Comparison of ENCODE assay signal across 8 cellular contexts in the genomic region with DNA sequence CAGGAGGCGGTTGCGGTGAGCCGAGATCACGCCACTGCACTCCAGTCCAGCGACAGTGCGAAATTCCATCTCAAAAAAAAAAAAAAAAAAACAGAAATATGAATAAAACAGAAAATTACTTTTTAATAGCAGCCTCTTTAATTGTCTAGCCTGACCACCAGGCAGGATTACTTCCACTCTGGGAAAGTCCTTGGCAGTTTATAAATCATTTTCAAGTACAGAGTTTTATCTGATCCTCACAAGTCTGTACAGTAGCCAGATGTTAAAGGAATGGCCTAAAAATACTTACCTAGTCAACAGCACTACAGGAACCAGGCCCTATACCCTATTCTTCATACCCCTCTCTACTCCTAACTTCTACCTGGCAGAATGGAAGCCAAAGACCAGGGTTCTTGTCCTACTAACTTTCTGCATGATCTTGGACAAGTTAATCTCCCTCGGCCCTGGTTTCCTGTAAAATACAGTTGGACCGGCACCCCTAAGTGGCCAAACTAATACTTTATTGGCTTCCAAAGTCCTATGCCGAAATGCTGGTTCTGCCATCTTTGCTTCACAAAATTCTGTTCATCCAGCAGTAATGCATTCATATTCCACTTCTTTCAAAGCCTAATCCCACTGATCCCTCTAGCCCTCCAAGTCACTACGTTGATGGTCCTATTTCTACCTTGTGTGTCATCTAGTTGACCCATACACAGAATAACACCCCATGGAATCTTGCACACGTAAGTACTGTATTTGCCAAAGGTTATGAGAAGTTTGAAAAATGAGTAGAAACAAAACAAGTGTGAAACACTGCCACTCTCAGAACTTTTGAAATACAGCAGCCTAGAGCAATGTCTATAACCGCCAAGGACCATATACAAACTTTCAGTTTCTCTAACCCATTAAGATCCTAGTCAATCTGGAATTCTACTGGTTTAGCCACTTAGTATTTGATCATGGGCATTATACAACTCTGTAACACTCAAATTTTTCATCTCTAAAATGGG. TPM values are rescaled to one million over a fixed set of nuclear protein-coding genes. Genes with fewer than 3 reads are reported as not detected.
DNase-seq lines count a peak whose midpoint lies in the region; ATAC-seq, FAIRE-seq and TF ChIP-seq lines count a peak whose summit lies in the region.

No MANE protein-coding gene starts in this region.

- H3K4me3 ChIP-seq in HFF-Myc (replicated peaks; ENCODE audit: low read depth, low read length) (peak overlapping the region; percentile 99), WERI-Rb-1 (ENCODE audit: low read depth, low read length) (peak overlapping the region; percentile 87), small intestine (ENCODE audit: low read depth in 1 of 2, low read length in 2 of 2) (peak overlapping the region; percentile 59 to 77)

- peak overlapping the region; percentile 65 for H3K27ac Mint-ChIP-seq in glutamatergic neuron (ENCODE audit: unreplicated experiment)

- no peak overlapping the region for H3K27ac ChIP-seq in WERI-Rb-1
- H3K27ac ChIP-seq in small intestine (ENCODE audit: low read depth in 1 of 2, low read length in 1 of 2) = peak overlapping the region; percentile 18 to 90

- H3K36me3 Mint-ChIP-seq in glutamatergic neuron (ENCODE audit: unreplicated experiment) = no peaks in the 10 kb centered on the region

- 47 to 63% (median 58%) methylated on average over 12 of the region's 12 CpGs for WGBS in small intestine, 3 donors

- no peaks in the 10 kb centered on the region for H3K9me3 ChIP-seq in WERI-Rb-1 (ENCODE audit: severe bottlenecking)
- H3K9me3 ChIP-seq in small intestine (ENCODE audit: control insufficient read depth, low read depth) = no peaks in the 10 kb centered on the region

- intact Hi-C loops in head of caudate nucleus (cut with DNase I) = loop anchor here (2.0 to 10.0 kb wide), 2 partner anchors 300 to 376 kb away; a partner anchor contains a TSS

- no peak for ATAC-seq in GM21390 (IDR thresholded peaks at IDR 0.05; ENCODE audit: unreplicated experiment)

- H3K27me3 ChIP-seq in WERI-Rb-1 (ENCODE audit: insufficient read depth, low read depth, severe bottlenecking) (no peaks in the 10 kb centered on the region), small intestine (ENCODE audit: control insufficient read depth in 2 of 2, insufficient read depth in 2 of 2, low read length in 2 of 2) (no peaks in the 10 kb centered on the region)

- H3K4me1 Mint-ChIP-seq in glutamatergic neuron (ENCODE audit: low read depth, unreplicated experiment) = peaks cover 13% of the 10 kb centered on the region

- H3K4me3 Mint-ChIP-seq in glutamatergic neuron (ENCODE audit: unreplicated experiment) = peak overlapping the region; percentile 98

- H3K9me3 Mint-ChIP-seq in glutamatergic neuron (ENCODE audit: unreplicated experiment) = peaks cover 9% of the 10 kb centered on the region

- peaks cover 4 to 6% of the 10 kb centered on the region in 2 donors for H3K4me1 ChIP-seq in small intestine (ENCODE audit: control insufficient read depth in 2 of 2, insufficient read depth in 1 of 2, low read depth in 1 of 2, low read length in 1 of 2)

- TF ChIP-seq CTCF in HFF-Myc (IDR thresholded peaks at IDR 0.05; ENCODE audit: low read depth, low read length, missing control alignments) (no peak), WERI-Rb-1 (IDR thresholded peaks at IDR 0.05; ENCODE audit: low read depth, low read length) (no peak), glutamatergic neuron (IDR thresholded peaks at IDR 0.05; ENCODE audit: partially characterized antibody, unreplicated experiment) (no peak)

- peaks cover 51% of the 10 kb centered on the region for H3K36me3 ChIP-seq in WERI-Rb-1
- H3K36me3 ChIP-seq in small intestine (ENCODE audit: control insufficient read depth in 2 of 2, insufficient read depth in 2 of 2, low read length in 2 of 2) = peaks cover 0 to 2% of the 10 kb centered on the region in 2 donors

- FAIRE-seq in small intestine (lab: Jason Lieb, UNC) = no peak

- no peak for DNase-seq in HFF-Myc (ENCODE audit: extremely low read depth, low read depth)
- DNase-seq in WERI-Rb-1 = no peak
- DNase-seq in glutamatergic neuron = no peak
- peak; percentile 46 for DNase-seq in small intestine
- DNase-seq in NCI-H2171 treated with DMSO at 0.1 percent for 48 hours (lab: John Stamatoyannopoulos, UW) = no peak
- no peak for DNase-seq in head of caudate nucleus
- DNase-seq in DMS53 (lab: John Stamatoyannopoulos, UW) = no peak

- peaks cover 9% of the 10 kb centered on the region for H3K27me3 Mint-ChIP-seq in glutamatergic neuron (ENCODE audit: unreplicated experiment)

RNA-seq across cellular contexts. Expression of a gene that starts 1.7 kb away (rescaled TPM):
- 49.0 TPM for total RNA-seq in glutamatergic neuron (ENCODE audit: unreplicated experiment)
- polyA plus RNA-seq in small intestine = 10 to 100 TPM; 41.4 to 93.5 (median 62.7) TPM
